ENCODE assay signal across 24 cellular contexts in genomic region chr1:15730423-15730822, GRCh38. TPM values are rescaled to one million over a fixed set of nuclear protein-coding genes. Genes with fewer than 3 reads are reported as not detected.
"Had no signal": no experiment of that assay in that cellular context is flagged by ENCODE, and none has a peak within 500 bp of the region (broad histone marks: within the 10 kb centered on the region; RNA-seq: fewer than 3 reads in every experiment).

No MANE protein-coding gene starts in this region.

- DNase-seq: IMR-90, Karpas-422, KG1, MG63, NCI-H1092, NCI-H1105 treated with DMSO at 0.1 percent for 48 hours, NCI-H1417 treated with DMSO at 0.1 percent for 48 hours, NCI-H146, NCI-H1694 treated with DMSO at 0.1 percent for 48 hours, NCI-H2029, NCI-H2081 treated with DMSO at 0.1 percent for 48 hours, NCI-H2171, NCI-H226, NCI-H446, NCI-H510A, NCI-H524 treated with DMSO at 0.1 percent for 48 hours, NCI-H69, NCI-H774, RPMI8226, SHP77 treated with DMSO at 0.1 percent for 48 hours, SJCRH30 had no signal

- H3K27ac ChIP-seq: HL-60, SJCRH30 had no signal

- H3K4me3 ChIP-seq: MG63, SJCRH30 had no signal

- H3K27me3 ChIP-seq: MG63, SJCRH30 had no signal

- ATAC-seq: Right ventricle myocardium inferior, SK-N-SH treated with all-trans-retinoic acid at 6 μM for 48 hours had no signal

- H3K9me3 ChIP-seq: MG63, SJCRH30 had no signal

RNA-seq across cellular contexts. Expression of gene TMEM82, which starts 11.9 kb away (rescaled TPM):
- total RNA-seq: IMR-90, Right ventricle myocardium inferior, SJCRH30 had no signal
